26 cellular contexts compared by ENCODE assay signal in genomic region chrX:10922841-10923240, GRCh38.
"Had no signal": no experiment of that assay in that cellular context is flagged by ENCODE, and none has a peak within 500 bp of the region (broad histone marks: within the 10 kb centered on the region; RNA-seq: fewer than 3 reads in every experiment).

No MANE protein-coding gene starts in this region.

- H3K27ac Mint-ChIP-seq: activated B cell treated with CpG ODN at 0.5 μM for 24 hours; activated CD4-positive, alpha-beta T cell treated with anti-CD3 and anti-CD28 coated beads for 36 hours; activated naive CD8-positive, alpha-beta T cell; activated T-cell treated with anti-CD3 and anti-CD28 coated beads, Interleukin-2, amount 50 U/mL, for 24 hours; activated T-helper 2 cell treated with anti-CD3 and anti-CD28 coated beads, Interferon-gamma antibody, Interleukin-2, Interleukin-4, amounts not matched to agents 10 μg/mL and 5 μg/mL and 100 μg/mL, durations not matched to agents 14 hours and 24 hours and 36 hours; memory B cell; stimulated activated memory B cell treated with anti-CD40 and anti-IgM and Interleukin-4, amounts not matched to agents 10 μg/mL and 1 μg/mL and 100 μg/mL, for 72 hours had no signal

- H3K4me1 Mint-ChIP-seq: activated B cell treated with CpG ODN at 0.5 μM for 24 hours; activated CD4-positive, alpha-beta T cell treated with anti-CD3 and anti-CD28 coated beads for 36 hours; memory B cell; stimulated activated memory B cell treated with anti-CD40 and anti-IgM and Interleukin-4, amounts not matched to agents 10 μg/mL and 1 μg/mL and 100 μg/mL, for 72 hours had no signal

- H3K36me3 ChIP-seq: adrenal gland, gastrocnemius medialis, right lobe of liver, stomach, uterus had no signal

- H3K27me3 Mint-ChIP-seq: activated B cell treated with CpG ODN at 0.5 μM for 24 hours; activated CD4-positive, alpha-beta T cell treated with anti-CD3 and anti-CD28 coated beads for 36 hours; activated naive CD8-positive, alpha-beta T cell; memory B cell; stimulated activated memory B cell treated with anti-CD40 and anti-IgM and Interleukin-4, amounts not matched to agents 10 μg/mL and 1 μg/mL and 100 μg/mL, for 72 hours had no signal

- H3K27ac ChIP-seq: adrenal gland, gastrocnemius medialis, right lobe of liver, skin epidermis, stomach, testis, uterus had no signal

- H3K4me3 ChIP-seq: adrenal gland, gastrocnemius medialis, right lobe of liver, skin epidermis, stomach, testis, uterus had no signal

- H3K4me3 Mint-ChIP-seq: activated B cell treated with CpG ODN at 0.5 μM for 24 hours; activated CD4-positive, alpha-beta T cell treated with anti-CD3 and anti-CD28 coated beads for 36 hours; activated naive CD8-positive, alpha-beta T cell; activated T-cell treated with anti-CD3 and anti-CD28 coated beads, Interleukin-2, amount 50 U/mL, for 24 hours; memory B cell; nephron; stimulated activated memory B cell treated with anti-CD40 and anti-IgM and Interleukin-4, amounts not matched to agents 10 μg/mL and 1 μg/mL and 100 μg/mL, for 72 hours had no signal

- DNase-seq: activated B cell treated with CpG ODN at 0.5 μM for 24 hours; activated CD4-positive, alpha-beta T cell treated with anti-CD3 and anti-CD28 coated beads for 36 hours; activated CD4-positive, alpha-beta T cell treated with anti-CD3 and anti-CD28 coated beads, Interleukin-2, amount 50 U/mL, for 4 hours; activated CD8-positive, alpha-beta memory T cell treated with anti-CD3 and anti-CD28 coated beads for 24 hours; activated CD8-positive, alpha-beta memory T cell treated with anti-CD3 and anti-CD28 coated beads, Interleukin-2, amount 50 U/mL, for 4 hours; activated naive CD4-positive, alpha-beta T cell; activated T-cell treated with anti-CD3 and anti-CD28 coated beads, Interleukin-2, amount 50 U/mL, for 24 hours; central memory CD4-positive, alpha-beta T cell; effector memory CD4-positive, alpha-beta T cell; gastrocnemius medialis; head of caudate nucleus; left cardiac atrium; right lobe of liver; stimulated activated CD4-positive, alpha-beta T cell treated with anti-CD3 and anti-CD28 coated beads, Interleukin-2, amount 100 ng/mL, for 24 hours; stomach; T-helper 9 cell; testis; uterus had no signal

- H3K27me3 ChIP-seq: adrenal gland, gastrocnemius medialis, right lobe of liver, stomach, testis, uterus had no signal

- ATAC-seq: activated CD4-positive, alpha-beta T cell treated with anti-CD3 and anti-CD28 coated beads for 36 hours; esophagus mucosa; gastrocnemius medialis; stimulated activated memory B cell treated with anti-CD40 and anti-IgM and Interleukin-4, amounts not matched to agents 10 μg/mL and 1 μg/mL and 100 μg/mL, for 72 hours had no signal

- H3K4me1 ChIP-seq: adrenal gland, gastrocnemius medialis, right lobe of liver, stomach, testis, uterus had no signal

- H3K9me3 ChIP-seq: adrenal gland, gastrocnemius medialis, right lobe of liver, testis, uterus had no signal

- H3K36me3 Mint-ChIP-seq: activated naive CD8-positive, alpha-beta T cell; stimulated activated memory B cell treated with anti-CD40 and anti-IgM and Interleukin-4, amounts not matched to agents 10 μg/mL and 1 μg/mL and 100 μg/mL, for 72 hours had no signal
